ENCODE assay signal across 7 cellular contexts in genomic region chr15:59760256-59760655, GRCh38.
DNase-seq lines count a peak whose midpoint lies in the region; FAIRE-seq and TF ChIP-seq lines count a peak whose summit lies in the region.
"Not testable (repeated sequence)": the region's sequence is repeated elsewhere in the genome, so short reads cannot be mapped to it uniquely, and the experiment has no call there.

No MANE protein-coding gene starts in this region.

- not testable (repeated sequence) for H2BK120ac ChIP-seq in mesendoderm (ENCODE audit: low read depth, low read length); trophoblast cell (ENCODE audit: insufficient read depth, low read length, poor library complexity)

- not testable (repeated sequence) for H2AK5ac ChIP-seq in mesendoderm (ENCODE audit: low read length); trophoblast cell (ENCODE audit: low read length)

- not testable (repeated sequence) for H3K27me3 Mint-ChIP-seq in Caco-2 (ENCODE audit: insufficient read depth, unreplicated experiment)
- H3K27me3 Mint-ChIP-seq in type B pancreatic cell: peaks cover 26% of the 10 kb centered on the region

- not testable (repeated sequence) for H4K20me1 ChIP-seq in hepatocyte (ENCODE audit: insufficient read depth, poor library complexity, severe bottlenecking)

- not testable (repeated sequence) for H3K9ac ChIP-seq in mesendoderm (ENCODE audit: low read length); trophoblast cell (ENCODE audit: low read length)

- CTCF ChIA-PET in Caco-2 (lab: Charles Lee): interaction anchor here (0.7 kb wide), 1 partner anchor 22 kb away, joined by 4 read pairs; no protein-coding TSS in a partner anchor

- not testable (repeated sequence) for H3K4ac ChIP-seq in mesendoderm (ENCODE audit: low read depth, low read length); trophoblast cell (ENCODE audit: low read depth, low read length)

- H3K27me3 ChIP-seq in Caco-2 (replicated peaks; ENCODE audit: control insufficient read depth, insufficient read depth, low read length); bronchial epithelial cell (ENCODE audit: control insufficient read depth, insufficient read depth, low read length); hepatocyte; mesendoderm (ENCODE audit: insufficient read depth, low read length, poor library complexity); trophoblast cell (ENCODE audit: insufficient read depth, low read length): not testable (repeated sequence)

- not testable (repeated sequence) for H3K36me3 ChIP-seq in Caco-2 (ENCODE audit: control insufficient read depth, insufficient read depth, low read length); bronchial epithelial cell (ENCODE audit: control insufficient read depth, insufficient read depth, low read length); hepatocyte (replicated peaks; ENCODE audit: insufficient read depth, low read depth); mesendoderm (ENCODE audit: control insufficient read depth, insufficient read depth, low read length); trophoblast cell (ENCODE audit: control insufficient read depth in 1 of 2, insufficient read depth in 2 of 2, low read length in 2 of 2)

- H3K14ac ChIP-seq in trophoblast cell (ENCODE audit: low read length): not testable (repeated sequence)

- not testable (repeated sequence) for H2BK5ac ChIP-seq in mesendoderm (ENCODE audit: low read length); trophoblast cell (ENCODE audit: low read depth, low read length, poor library complexity)

- BruUV-seq in Caco-2 (replicated peaks; lab: Mats Ljungman, UMichigan): not testable (repeated sequence)

- TF ChIP-seq CTCF in Caco-2 (IDR thresholded peaks at IDR 0.05; ENCODE audit: insufficient read depth in 1 of 2, low read depth in 1 of 2, low read length in 1 of 2, severe bottlenecking in 1 of 2, unreplicated experiment in 1 of 2); bronchial epithelial cell (IDR thresholded peaks at IDR 0.05; ENCODE audit: insufficient read depth, low read length, severe bottlenecking); hepatocyte (IDR thresholded peaks at IDR 0.05; ENCODE audit: poor library complexity); type B pancreatic cell (conservative IDR thresholded peaks at IDR 0.05): not testable (repeated sequence)

- not testable (repeated sequence) for H3K36me3 Mint-ChIP-seq in Caco-2 (ENCODE audit: insufficient read depth, unreplicated experiment); type B pancreatic cell

- not testable (repeated sequence) for H3K9me3 Mint-ChIP-seq in Caco-2 (ENCODE audit: unreplicated experiment); type B pancreatic cell

- not testable (repeated sequence) for H3K4me1 ChIP-seq in Caco-2; hepatocyte (ENCODE audit: insufficient read depth); mesendoderm (ENCODE audit: control insufficient read depth, low read depth, low read length); trophoblast cell (ENCODE audit: control insufficient read depth in 1 of 2, insufficient read depth in 2 of 2, low read length in 2 of 2)

- H3K9me3 ChIP-seq in Caco-2; hepatocyte (ENCODE audit: low read depth); trophoblast cell (ENCODE audit: insufficient read depth, low read depth, low read length): not testable (repeated sequence)

- not testable (repeated sequence) for H3K4me2 ChIP-seq in hepatocyte; mesendoderm (ENCODE audit: low read length); trophoblast cell (ENCODE audit: low read length)

- not testable (repeated sequence) for H4K12ac ChIP-seq in trophoblast cell (ENCODE audit: low read depth, low read length)

- not testable (repeated sequence) for H3K79me2 ChIP-seq in hepatocyte; mesendoderm (ENCODE audit: control insufficient read depth, insufficient read depth, low read length); trophoblast cell (ENCODE audit: control insufficient read depth, insufficient read depth, low read length, poor library complexity)

- 55% methylated on average over 2 of the region's 2 CpGs for WGBS in hepatocyte (ENCODE audit: low lambda C conversion rate, missing lambda C conversion rate)
- no CpG with 5 or more reads among the region's 2 CpGs for WGBS in mesendoderm (ENCODE audit: extremely low coverage, insufficient coverage, low lambda C conversion rate)
- WGBS in trophoblast cell (ENCODE audit: extremely low coverage, insufficient coverage, insufficient read length): no CpG with 5 or more reads among the region's 2 CpGs

- H2BK15ac ChIP-seq in mesendoderm (replicated peaks; ENCODE audit: low read depth): not testable (repeated sequence)

- H3K23ac ChIP-seq in mesendoderm (ENCODE audit: low read length); trophoblast cell (ENCODE audit: low read length): not testable (repeated sequence)

- not testable (repeated sequence) for H2BK12ac ChIP-seq in trophoblast cell (ENCODE audit: low read length)

- H3K4me3 ChIP-seq in Caco-2 (ENCODE audit: low read depth, low read length); bronchial epithelial cell (ENCODE audit: low read depth, low read length); hepatocyte; mesendoderm (ENCODE audit: low read length); trophoblast cell (ENCODE audit: low read depth, low read length): not testable (repeated sequence)

- not testable (repeated sequence) for H3K4me1 Mint-ChIP-seq in Caco-2 (ENCODE audit: low read depth, unreplicated experiment); type B pancreatic cell (ENCODE audit: unreplicated experiment)

- not testable (repeated sequence) for H3K4me3 Mint-ChIP-seq in Caco-2 (ENCODE audit: unreplicated experiment); type B pancreatic cell

- not testable (repeated sequence) for H3K27ac Mint-ChIP-seq in Caco-2 (ENCODE audit: unreplicated experiment)
- peak overlapping the region; percentile 75 for H3K27ac Mint-ChIP-seq in type B pancreatic cell

- not testable (repeated sequence) for H4K8ac ChIP-seq in mesendoderm (ENCODE audit: low read depth, low read length); trophoblast cell (ENCODE audit: low read depth, low read length)

- POLR2A ChIA-PET in Caco-2 (lab: Charles Lee): not testable (repeated sequence)

- H2AFZ ChIP-seq in hepatocyte; trophoblast cell (ENCODE audit: insufficient read depth, low read length, poor library complexity): not testable (repeated sequence)

- H4K5ac ChIP-seq in mesendoderm (ENCODE audit: low read length): not testable (repeated sequence)

- not testable (repeated sequence) for H3K18ac ChIP-seq in mesendoderm (ENCODE audit: low read length); trophoblast cell (ENCODE audit: low read length)

- intact Hi-C loops in Caco-2 (cut with micrococcal nuclease; ENCODE audit: unreplicated experiment): not testable (repeated sequence)

- not testable (repeated sequence) for H3K56ac ChIP-seq in mesendoderm (ENCODE audit: low read length)

- H3K79me1 ChIP-seq in mesendoderm (ENCODE audit: low read length); trophoblast cell (ENCODE audit: low read length): not testable (repeated sequence)

- H3K9me2 ChIP-seq in hepatocyte (replicated peaks; ENCODE audit: insufficient read depth): not testable (repeated sequence)

- not testable (repeated sequence) for FAIRE-seq in bronchial epithelial cell (lab: Jason Lieb, UNC)

- DNase-seq in Caco-2: peak; percentile 20 to 48
- DNase-seq in LoVo (ENCODE audit: low spot score): peak; percentile 28
- DNase-seq in bronchial epithelial cell (ENCODE audit: low read depth): peak; percentile 25
- peak; percentile 63 for DNase-seq in hepatocyte (ENCODE audit: low spot score)
- DNase-seq in mesendoderm: peak; percentile 47
- DNase-seq in trophoblast cell: peak; percentile 80 to 83
- not testable (repeated sequence) for DNase-seq in type B pancreatic cell (ENCODE audit: extremely low spot score, unreplicated experiment)

- not testable (repeated sequence) for H4K91ac ChIP-seq in trophoblast cell (ENCODE audit: low read depth, low read length)

- peak overlapping the region; percentile 28 for H3K27ac ChIP-seq in hepatocyte
- H3K27ac ChIP-seq in mesendoderm (ENCODE audit: low read depth, low read length); trophoblast cell (ENCODE audit: low read depth, low read length): not testable (repeated sequence)
